ENCODE assay signal across 17 cellular contexts in genomic region chr17:79742589-79742918, GRCh38. TPM values are rescaled to one million over a fixed set of nuclear protein-coding genes. Genes with fewer than 3 reads are reported as not detected.
"Had no signal": no experiment of that assay in that cellular context is flagged by ENCODE, and none has a peak within 500 bp of the region (broad histone marks: within the 10 kb centered on the region; RNA-seq: fewer than 3 reads in every experiment).

No MANE protein-coding gene starts in this region.

- H3K36me3 ChIP-seq: adrenal gland, ascending aorta, brain microvascular endothelial cell, lower lobe of right lung, neutrophil, ovary, right atrium auricular region, thyroid gland, upper lobe of right lung had no signal

- H3K9me3 ChIP-seq: adrenal gland, ascending aorta, lower lobe of right lung, neutrophil, ovary, psoas muscle, right atrium auricular region, thyroid gland, upper lobe of right lung had no signal

- H3K27ac ChIP-seq: adrenal gland, ascending aorta, brain microvascular endothelial cell, lower lobe of right lung, neutrophil, ovary, psoas muscle, right atrium auricular region, thyroid gland, upper lobe of right lung had no signal

- H3K27me3 ChIP-seq: ovary had no signal

- H3K4me3 ChIP-seq: adrenal gland, lower lobe of right lung, ovary, psoas muscle, thyroid gland, upper lobe of right lung had no signal

- H3K4me1 ChIP-seq: psoas muscle had no signal

RNA-seq across cellular contexts. Expression of gene ENPP7, which starts 11.8 kb away (rescaled TPM):
- total RNA-seq: activated CD4-positive, alpha-beta T cell treated with anti-CD3 and anti-CD28 coated beads, Interleukin-2, amount 10 ng/mL, durations not matched to agents 24 days and 14 days; adrenal gland; fibroblast of lung; glomerular endothelial cell; kidney epithelial cell; ovary; psoas muscle; right atrium auricular region; subcutaneous adipose tissue; T-helper 2 cell treated with Interferon-gamma antibody and Interleukin-4, amounts not matched to agents 100 ng/mL and 5 ng/mL, for 36 hours; thyroid gland; upper lobe of right lung had no signal
- polyA plus RNA-seq: adrenal gland; fibroblast of lung; naive thymus-derived CD8-positive, alpha-beta T cell; ovary had no signal
